Comparison of ENCODE assay signal across 26 cellular contexts in the genomic region with DNA sequence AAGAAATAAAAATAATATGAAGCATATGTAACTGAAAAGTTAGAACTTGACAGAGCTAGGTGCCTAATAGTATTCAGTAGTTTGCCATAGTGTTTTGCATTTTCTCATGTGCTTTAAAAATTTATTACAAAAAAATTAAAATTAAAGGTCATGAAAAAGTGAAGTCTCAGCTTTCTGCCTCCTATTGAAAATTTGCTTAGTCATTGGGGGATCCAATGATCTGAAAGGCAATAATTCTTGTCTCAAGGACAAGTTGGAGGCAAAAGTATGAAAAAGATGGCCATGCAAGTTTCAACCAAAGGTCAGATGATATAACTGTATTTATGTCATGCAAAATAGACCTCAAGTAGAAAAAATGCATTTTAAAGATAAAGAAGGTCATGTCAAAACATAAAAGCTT.
"Had no signal": no experiment of that assay in that cellular context is flagged by ENCODE, and none has a peak within 500 bp of the region (broad histone marks: within the 10 kb centered on the region; RNA-seq: fewer than 3 reads in every experiment).

No MANE protein-coding gene starts in this region.

- H3K79me2 ChIP-seq: hepatocyte had no signal

- H3K4me1 ChIP-seq: colonic mucosa, esophagus muscularis mucosa, gastrocnemius medialis, gastroesophageal sphincter, heart left ventricle, heart right ventricle had no signal

- ATAC-seq: effector memory CD8-positive, alpha-beta T cell; esophagus mucosa; foreskin keratinocyte; gastrocnemius medialis; gastroesophageal sphincter; heart left ventricle; heart right ventricle had no signal

- FAIRE-seq: endothelial cell of umbilical vein had no signal

- H3K9me3 ChIP-seq: colonic mucosa, esophagus muscularis mucosa, esophagus squamous epithelium, gastrocnemius medialis, gastroesophageal sphincter, heart left ventricle, heart right ventricle had no signal

- H3K36me3 ChIP-seq: colonic mucosa, esophagus muscularis mucosa, esophagus squamous epithelium, gastrocnemius medialis, gastroesophageal sphincter, heart left ventricle, heart right ventricle had no signal

- H3K4me3 ChIP-seq: colonic mucosa, coronary artery, dorsolateral prefrontal cortex, esophagus muscularis mucosa, esophagus squamous epithelium, gastrocnemius medialis, gastroesophageal sphincter, heart left ventricle, heart right ventricle, hepatocyte had no signal

- H3K27ac ChIP-seq: colonic mucosa, coronary artery, dorsolateral prefrontal cortex, epithelial cell of prostate, esophagus muscularis mucosa, esophagus squamous epithelium, foreskin keratinocyte, gastrocnemius medialis, gastroesophageal sphincter, heart left ventricle, heart right ventricle, hepatocyte had no signal

- H3K4me2 ChIP-seq: hepatocyte had no signal

- H2AFZ ChIP-seq: hepatocyte had no signal

- H3K27me3 ChIP-seq: colonic mucosa, dorsolateral prefrontal cortex, esophagus muscularis mucosa, esophagus squamous epithelium, foreskin keratinocyte, gastrocnemius medialis, gastroesophageal sphincter, heart left ventricle, heart right ventricle, hepatocyte had no signal

- DNase-seq: colonic mucosa; cortex of kidney; dermis blood vessel endothelial cell; dorsolateral prefrontal cortex; effector CD4-positive, alpha-beta T cell; effector CD8-positive, alpha-beta T cell; effector memory CD4-positive, alpha-beta T cell; effector memory CD8-positive, alpha-beta T cell; endodermal cell; erythroblast; esophagus squamous epithelium; foreskin fibroblast; foreskin keratinocyte; foreskin melanocyte; gastrocnemius medialis; glutamatergic neuron; head of caudate nucleus; heart left ventricle; heart right ventricle had no signal
